27 cellular contexts compared by ENCODE assay signal in genomic region chr11:97279341-97279740, GRCh38.
"Had no signal": no experiment of that assay in that cellular context is flagged by ENCODE, and none has a peak within 500 bp of the region (broad histone marks: within the 10 kb centered on the region; RNA-seq: fewer than 3 reads in every experiment).

No MANE protein-coding gene starts in this region.

- H3K9me3 ChIP-seq: adrenal gland, body of pancreas, colonic mucosa had no signal

- H3K27ac ChIP-seq: adrenal gland, body of pancreas, colonic mucosa, epithelial cell of prostate, esophagus squamous epithelium, gastroesophageal sphincter had no signal

- H3K36me3 ChIP-seq: adrenal gland, colonic mucosa, esophagus squamous epithelium, gastroesophageal sphincter had no signal

- H3K4me1 ChIP-seq: adrenal gland, body of pancreas, colonic mucosa, esophagus squamous epithelium, gastroesophageal sphincter had no signal

- ATAC-seq: activated CD4-positive, alpha-beta T cell treated with anti-CD3 and anti-CD28 coated beads for 36 hours; activated CD8-positive, alpha-beta memory T cell treated with anti-CD3 and anti-CD28 coated beads, Interleukin-2, amount 10 ng/mL, durations not matched to agents 7 days and 5 days; activated CD8-positive, alpha-beta T cell treated with anti-CD3 and anti-CD28 coated beads, Interleukin-2, amount 10 ng/mL, durations not matched to agents 7 days and 5 days; activated naive CD8-positive, alpha-beta T cell treated with anti-CD3 and anti-CD28 coated beads, Interleukin-2, amount 50 U/mL, for 24 hours; body of pancreas; gastroesophageal sphincter had no signal

- DNase-seq: activated CD4-positive, alpha-beta memory T cell treated with anti-CD3 and anti-CD28 coated beads for 36 hours; activated CD4-positive, alpha-beta T cell treated with anti-CD3 and anti-CD28 coated beads for 36 hours; activated CD4-positive, alpha-beta T cell treated with anti-CD3 and anti-CD28 coated beads, Interleukin-2, amount 10 ng/mL, durations not matched to agents 24 days and 14 days; activated CD4-positive, CD25-positive, alpha-beta regulatory T cell; activated CD4-positive, CD25-positive, alpha-beta regulatory T cell treated with anti-CD3 and anti-CD28 coated beads, Interleukin-2, amount 50 U/mL, for 72 hours; activated CD8-positive, alpha-beta memory T cell treated with anti-CD3 and anti-CD28 coated beads, Interleukin-2, amount 10 ng/mL, durations not matched to agents 7 days and 5 days; activated CD8-positive, alpha-beta memory T cell treated with anti-CD3 and anti-CD28 coated beads, Interleukin-2, amount 50 U/mL, for 4 hours; activated CD8-positive, alpha-beta T cell treated with anti-CD3 and anti-CD28 coated beads, Interleukin-2, amount 10 ng/mL, durations not matched to agents 7 days and 5 days; activated effector memory CD4-positive, alpha-beta T cell treated with anti-CD3 and anti-CD28 coated beads, Interleukin-2, amount 50 U/mL, for 16 hours; activated naive CD4-positive, alpha-beta T cell treated with anti-CD3 and anti-CD28 coated beads for 36 hours; activated naive CD8-positive, alpha-beta T cell treated with anti-CD3 and anti-CD28 coated beads for 36 hours; activated naive CD8-positive, alpha-beta T cell treated with anti-CD3 and anti-CD28 coated beads, Interleukin-2, amount 50 U/mL, for 24 hours; activated T-cell treated with anti-CD3 and anti-CD28 coated beads, Interleukin-2, amount 50 U/mL, for 1 hour; activated T-cell treated with anti-CD3 and anti-CD28 coated beads, Interleukin-2, amount 50 U/mL, for 48 hours; adrenal gland; amygdala; aorta; body of pancreas; central memory CD4-positive, alpha-beta T cell; cerebellar nuclear complex; colonic mucosa; effector CD8-positive, alpha-beta T cell; esophagus squamous epithelium; foreskin melanocyte; T-helper 2 cell had no signal

- H3K27me3 ChIP-seq: adrenal gland, body of pancreas, colonic mucosa, esophagus squamous epithelium, gastroesophageal sphincter had no signal

- H3K4me3 ChIP-seq: adrenal gland, body of pancreas, colonic mucosa, esophagus squamous epithelium, gastroesophageal sphincter had no signal
